Comparison of ENCODE assay signal across 8 cellular contexts in the genomic region with DNA sequence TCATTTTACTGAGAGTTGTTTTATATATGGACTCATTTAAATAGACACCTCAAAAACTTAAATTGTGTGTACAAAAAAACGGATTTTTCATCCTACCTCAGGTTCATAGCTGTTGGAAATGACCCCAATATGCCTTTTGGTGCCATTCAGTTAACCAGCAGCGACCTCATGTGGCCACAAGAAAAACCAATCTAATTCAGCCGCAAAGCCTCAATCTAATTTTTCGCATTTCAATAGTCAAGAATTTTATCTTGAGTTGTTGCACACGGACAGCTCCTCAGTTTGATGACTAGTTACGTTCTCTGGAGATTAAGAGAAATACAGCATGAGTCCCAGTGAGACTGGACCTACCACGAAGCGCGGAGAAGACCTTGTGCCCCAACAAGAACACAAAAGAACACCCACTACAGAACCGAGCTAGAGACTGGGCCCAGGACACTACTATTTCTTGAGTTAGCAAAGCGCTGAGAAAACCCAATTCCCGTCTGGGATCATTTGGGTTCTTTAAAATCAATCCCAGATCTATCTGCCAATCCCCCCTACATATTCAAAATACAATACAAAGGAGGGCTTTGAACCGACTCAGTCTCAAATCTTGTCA.
DNase-seq lines count a peak whose midpoint lies in the region; ATAC-seq and TF ChIP-seq lines count a peak whose summit lies in the region.

No MANE protein-coding gene starts in this region.

- no peaks in the 10 kb centered on the region for H3K36me3 ChIP-seq in brain microvascular endothelial cell (replicated peaks)

- H3K36me3 Mint-ChIP-seq in T-helper 1 cell treated with Interleukin-12 subunit alpha and Interleukin-12 subunit beta and Interleukin-4 antibody, amounts not matched to agents 30 μg/mL and 1 μg/mL, for 36 hours (ENCODE audit: low read depth) = no peaks in the 10 kb centered on the region

- no peak for ATAC-seq in HG03045 (IDR thresholded peaks at IDR 0.05; ENCODE audit: unreplicated experiment)

- peaks cover 33% of the 10 kb centered on the region for H3K27me3 Mint-ChIP-seq in T-helper 1 cell treated with Interleukin-12 subunit alpha and Interleukin-12 subunit beta and Interleukin-4 antibody, amounts not matched to agents 30 μg/mL and 1 μg/mL, for 36 hours (ENCODE audit: low read depth)

- no peak overlapping the region for H3K4me3 ChIP-seq in brain microvascular endothelial cell (ENCODE audit: low read depth, low read length)

- no peak overlapping the region for H3K27ac Mint-ChIP-seq in T-helper 1 cell treated with Interleukin-12 subunit alpha and Interleukin-12 subunit beta and Interleukin-4 antibody, amounts not matched to agents 30 μg/mL and 1 μg/mL, for 36 hours

- H3K9me3 Mint-ChIP-seq in T-helper 1 cell treated with Interleukin-12 subunit alpha and Interleukin-12 subunit beta and Interleukin-4 antibody, amounts not matched to agents 30 μg/mL and 1 μg/mL, for 36 hours = no peaks in the 10 kb centered on the region

- H3K27ac ChIP-seq in brain microvascular endothelial cell = no peak overlapping the region

- H3K27me3 ChIP-seq in brain microvascular endothelial cell (replicated peaks) = no peaks in the 10 kb centered on the region

- in situ Hi-C loops in brain microvascular endothelial cell (cut with HindIII; ENCODE audit: low pct_ligation_motif_present, low sequenced_read_pairs) = loop anchor here (25.0 kb wide), 1 partner anchor 97 kb away; no protein-coding TSS in a partner anchor

- peak overlapping the region; percentile 29 for H3K4me3 Mint-ChIP-seq in T-helper 1 cell treated with Interleukin-12 subunit alpha and Interleukin-12 subunit beta and Interleukin-4 antibody, amounts not matched to agents 30 μg/mL and 1 μg/mL, for 36 hours

- TF ChIP-seq CTCF in brain microvascular endothelial cell (IDR thresholded peaks at IDR 0.05; ENCODE audit: low read depth, low read length, missing control alignments) = peak; percentile 82

- peaks cover 21% of the 10 kb centered on the region for H3K4me1 Mint-ChIP-seq in T-helper 1 cell treated with Interleukin-12 subunit alpha and Interleukin-12 subunit beta and Interleukin-4 antibody, amounts not matched to agents 30 μg/mL and 1 μg/mL, for 36 hours (ENCODE audit: low read depth)

- peak; percentile 65 for DNase-seq in SIG-M5 treated with dmso at 0.1 percent for 504 hours (lab: John Stamatoyannopoulos, UW; ENCODE audit: unreplicated experiment)
- no peak for DNase-seq in SIG-M5 (lab: John Stamatoyannopoulos, UW)
- DNase-seq in NCI-H1417 treated with DMSO at 0.1 percent for 48 hours (lab: John Stamatoyannopoulos, UW) = peak; percentile 36
- peak; percentile 57 for DNase-seq in brain microvascular endothelial cell
- DNase-seq in inferior parietal cortex (ENCODE audit: extremely low spot score) = peak; percentile 85
- DNase-seq in stimulated activated CD4-positive, alpha-beta T cell treated with anti-CD3 and anti-CD28 coated beads, Interleukin-1b, Interleukin-23, amount 100 ng/mL, for 4 hours (ENCODE audit: low read depth in 2 of 2) = peak; percentile 24 to 39
